Comparison of ENCODE assay signal across 17 cellular contexts in genomic region chr6:43144879-43145278, GRCh38.
"Had no signal": no experiment of that assay in that cellular context is flagged by ENCODE, and none has a peak within 500 bp of the region (broad histone marks: within the 10 kb centered on the region; RNA-seq: fewer than 3 reads in every experiment).

No MANE protein-coding gene starts in this region.

- H3K4me3 ChIP-seq: ascending aorta, lower lobe of right lung, thyroid gland had no signal

- H3K36me3 ChIP-seq: ascending aorta, thyroid gland had no signal

- H3K9me3 ChIP-seq: ascending aorta, lower lobe of right lung, thyroid gland had no signal

- FAIRE-seq: frontal cortex, urothelium cell line had no signal

- H3K27me3 ChIP-seq: ascending aorta, thyroid gland had no signal

- DNase-seq: activated CD8-positive, alpha-beta memory T cell treated with anti-CD3 and anti-CD28 coated beads for 24 hours; activated CD8-positive, alpha-beta memory T cell treated with anti-CD3 and anti-CD28 coated beads, Interleukin-2, amount 50 U/mL, for 48 hours; activated gamma-delta T cell; activated T-cell treated with anti-CD3 and anti-CD28 coated beads, Interleukin-2, amount 50 U/mL, for 48 hours; dermis blood vessel endothelial cell; effector memory CD4-positive, alpha-beta T cell; hypothalamus; islet precursor cell; lower lobe of right lung; natural killer cell; retina; stimulated activated naive B cell treated with anti-CD40 and anti-IgM and Interleukin-4, amounts not matched to agents 10 μg/mL and 1 μg/mL and 100 μg/mL, for 72 hours; T1000; thyroid gland had no signal

- H3K27ac ChIP-seq: ascending aorta, lower lobe of right lung, thyroid gland had no signal

- ATAC-seq: lower lobe of right lung; natural killer cell; stimulated activated naive B cell treated with anti-CD40 and anti-IgM and Interleukin-4, amounts not matched to agents 10 μg/mL and 1 μg/mL and 100 μg/mL, for 72 hours had no signal
